ENCODE assay signal across 2 cellular contexts in genomic region chr2:84963323-84963691, GRCh38.
TF ChIP-seq lines count a peak whose summit lies in the region.

No MANE protein-coding gene starts in this region.

TF ChIP-seq in A549, 52 proteins besides CTCF, POLR2A, EP300 and RAD21:
- TF ChIP-seq NR3C1 (IDR thresholded peaks at IDR 0.05), result no peak
- TF ChIP-seq FOSB (CRISPR knock-in tag; IDR thresholded peaks at IDR 0.05), result no peak
- no peak for TF ChIP-seq E2F6 (IDR thresholded peaks at IDR 0.05; ENCODE audit: borderline replicate concordance, low read depth)
- TF ChIP-seq FOXS1 (CRISPR knock-in tag; IDR thresholded peaks at IDR 0.05), result no peak
- no peak for TF ChIP-seq EHF (CRISPR knock-in tag; IDR thresholded peaks at IDR 0.05)
- TF ChIP-seq HOXB5 (CRISPR knock-in tag; IDR thresholded peaks at IDR 0.05), result no peak
- TF ChIP-seq, protein P1, sequence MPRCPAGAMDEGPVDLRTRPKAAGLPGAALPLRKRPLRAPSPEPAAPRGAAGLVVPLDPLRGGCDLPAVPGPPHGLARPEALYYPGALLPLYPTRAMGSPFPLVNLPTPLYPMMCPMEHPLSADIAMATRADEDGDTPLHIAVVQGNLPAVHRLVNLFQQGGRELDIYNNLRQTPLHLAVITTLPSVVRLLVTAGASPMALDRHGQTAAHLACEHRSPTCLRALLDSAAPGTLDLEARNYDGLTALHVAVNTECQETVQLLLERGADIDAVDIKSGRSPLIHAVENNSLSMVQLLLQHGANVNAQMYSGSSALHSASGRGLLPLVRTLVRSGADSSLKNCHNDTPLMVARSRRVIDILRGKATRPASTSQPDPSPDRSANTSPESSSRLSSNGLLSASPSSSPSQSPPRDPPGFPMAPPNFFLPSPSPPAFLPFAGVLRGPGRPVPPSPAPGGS (IDR thresholded peaks at IDR 0.05), result no peak
- TF ChIP-seq MYC (IDR thresholded peaks at IDR 0.05; ENCODE audit: borderline replicate concordance, low read length), result no peak
- TF ChIP-seq GATA3 (IDR thresholded peaks at IDR 0.05; ENCODE audit: borderline replicate concordance), result no peak
- no peak for TF ChIP-seq ZNF302 (CRISPR knock-in tag; IDR thresholded peaks at IDR 0.05)
- TF ChIP-seq RCOR1 (IDR thresholded peaks at IDR 0.05; ENCODE audit: low read depth, low read length), result no peak
- TF ChIP-seq ZSCAN20 (CRISPR knock-in tag; IDR thresholded peaks at IDR 0.05), result no peak
- no peak for TF ChIP-seq MAFK (IDR thresholded peaks at IDR 0.05; ENCODE audit: partially characterized antibody)
- TF ChIP-seq HDAC2 (IDR thresholded peaks at IDR 0.05), result no peak
- TF ChIP-seq HES2 (IDR thresholded peaks at IDR 0.05), result no peak
- TF ChIP-seq CEBPB (IDR thresholded peaks at IDR 0.05), result no peak
- TF ChIP-seq, protein P2, sequence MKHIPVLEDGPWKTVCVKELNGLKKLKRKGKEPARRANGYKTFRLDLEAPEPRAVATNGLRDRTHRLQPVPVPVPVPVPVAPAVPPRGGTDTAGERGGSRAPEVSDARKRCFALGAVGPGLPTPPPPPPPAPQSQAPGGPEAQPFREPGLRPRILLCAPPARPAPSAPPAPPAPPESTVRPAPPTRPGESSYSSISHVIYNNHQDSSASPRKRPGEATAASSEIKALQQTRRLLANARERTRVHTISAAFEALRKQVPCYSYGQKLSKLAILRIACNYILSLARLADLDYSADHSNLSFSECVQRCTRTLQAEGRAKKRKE (CRISPR knock-in tag; IDR thresholded peaks at IDR 0.05; ENCODE audit: low read depth), result no peak
- no peak; a peak in 1 of 5 replicates for TF ChIP-seq JUN (IDR thresholded peaks at IDR 0.05)

TF ChIP-seq in liver, 16 proteins besides CTCF, POLR2A, EP300 and RAD21:
- TF ChIP-seq JUND (IDR thresholded peaks at IDR 0.05), result no peak
- TF ChIP-seq FOXA1 (IDR thresholded peaks at IDR 0.05), result no peak
- TF ChIP-seq REST (IDR thresholded peaks at IDR 0.05), result no peak
- TF ChIP-seq FOXA2 (IDR thresholded peaks at IDR 0.05), result no peak
- no peak for TF ChIP-seq RXRA (IDR thresholded peaks at IDR 0.05)
- TF ChIP-seq EGR1 (IDR thresholded peaks at IDR 0.05; ENCODE audit: low read depth in 2 of 2), result no peak
- TF ChIP-seq, protein P3, sequence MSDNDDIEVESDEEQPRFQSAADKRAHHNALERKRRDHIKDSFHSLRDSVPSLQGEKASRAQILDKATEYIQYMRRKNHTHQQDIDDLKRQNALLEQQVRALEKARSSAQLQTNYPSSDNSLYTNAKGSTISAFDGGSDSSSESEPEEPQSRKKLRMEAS (IDR thresholded peaks at IDR 0.05), result no peak
TF ChIP-seq in liver: peak in this region for 0.
